In genomic region chr20:22389836-22390542, GRCh38 we compare ENCODE assay signal across 12 cellular contexts.
DNase-seq lines count a peak whose midpoint lies in the region; ATAC-seq and TF ChIP-seq lines count a peak whose summit lies in the region.
"Had no signal": no experiment of that assay in that cellular context is flagged by ENCODE, and none has a peak within 500 bp of the region (broad histone marks: within the 10 kb centered on the region; RNA-seq: fewer than 3 reads in every experiment).

No MANE protein-coding gene starts in this region.

- intact Hi-C loops in lower leg skin (cut with DNase I; ENCODE audit: low total_unique reads), result no loop called here

- TF ChIP-seq POLR2A in lower leg skin (IDR thresholded peaks at IDR 0.05), result no peak

- WGBS in lower leg skin, 2 donors, result 53 to 59% methylated on average over 8 of the region's 8 CpGs

- CTCF ChIA-PET in RWPE1 (lab: Yijun Ruan, JAX), result interaction anchor here (0.7 to 1.1 kb wide), 2 partner anchors 294 to 1002 kb away, joined by 3 read pairs; no protein-coding TSS in a partner anchor

- ATAC-seq in GM18498 (IDR thresholded peaks at IDR 0.05; ENCODE audit: unreplicated experiment), result no peak
- ATAC-seq: gastrocnemius medialis had no signal

- POLR2A ChIA-PET in RWPE1 (lab: Yijun Ruan, JAX; ENCODE audit: low non-redundant PET), result no interaction called here

- H3K4me3 ChIP-seq in AG10803 (ENCODE audit: low read length) (no peak overlapping the region), lower leg skin (ENCODE audit: low read depth, poor library complexity, severe bottlenecking) (no peak overlapping the region)
- H3K4me3 ChIP-seq: breast epithelium, gastrocnemius medialis, smooth muscle cell had no signal

- no peak for TF ChIP-seq CTCF in AG10803 (conservative IDR thresholded peaks at IDR 0.05; ENCODE audit: low read length)
- no peak for TF ChIP-seq CTCF in RWPE1 (conservative IDR thresholded peaks at IDR 0.05; ENCODE audit: low read depth)
- TF ChIP-seq CTCF in lower leg skin (IDR thresholded peaks at IDR 0.05), result no peak

- peak; percentile 19 for DNase-seq in AG10803 (ENCODE audit: low read depth)
- peak; percentile 65 for DNase-seq in NCI-H1105 treated with DMSO at 0.1 percent for 48 hours (lab: John Stamatoyannopoulos, UW)
- DNase-seq in RWPE1 (ENCODE audit: low spot score), result peak; percentile 94
- DNase-seq in iPS DF 4.7 (ENCODE audit: extremely low read depth, low spot score), result peak; percentile 60
- no peak for DNase-seq in activated CD4-positive, alpha-beta T cell treated with anti-CD3 and anti-CD28 coated beads for 4 hours
- DNase-seq in lower leg skin (ENCODE audit: low spot score in 2 of 2), result no peak
- no peak for DNase-seq in DMS79 (lab: John Stamatoyannopoulos, UW)
- DNase-seq: gastrocnemius medialis, NCI-H524 had no signal

- peak overlapping the region; percentile 82 for H3K27ac ChIP-seq in RWPE1
- H3K27ac ChIP-seq: gastrocnemius medialis had no signal

Comparison
In these comparisons a context has a peak if more than half of its experiments do, and no peak if none do; other contexts are left out.
1. DNase-seq: peak in AG10803 (single experiment), NCI-H1105 treated with DMSO at 0.1 percent for 48 hours (single experiment), RWPE1 (single experiment) and iPS DF 4.7 (single experiment); none in activated CD4-positive, alpha-beta T cell treated with anti-CD3 and anti-CD28 coated beads for 4 hours (0 of 2), lower leg skin (0 of 2) and DMS79 (single experiment).